Comparison of ENCODE assay signal across 8 cellular contexts in genomic region chr1:18234790-18235242, GRCh38.
DNase-seq lines count a peak whose midpoint lies in the region; ATAC-seq and TF ChIP-seq lines count a peak whose summit lies in the region.

No MANE protein-coding gene starts in this region.

- no peak overlapping the region for H3K4me2 ChIP-seq in hepatocyte

- H3K4me3 ChIP-seq in WI38 (ENCODE audit: low read depth, low read length) (no peak overlapping the region), hepatocyte (no peak overlapping the region)

- peak; percentile 34; the same call in 1 of the 2 replicates for TF ChIP-seq CTCF in WI38 (IDR thresholded peaks at IDR 0.05; ENCODE audit: low read depth, low read length)
- TF ChIP-seq CTCF in hepatocyte (IDR thresholded peaks at IDR 0.05; ENCODE audit: poor library complexity): peak; percentile 65

- no peaks in the 10 kb centered on the region for H3K27me3 Mint-ChIP-seq in T-helper 2 cell treated with Interferon-gamma antibody and Interleukin-4, amounts not matched to agents 5 μg/mL and 100 μg/mL, for 36 hours (ENCODE audit: low read depth)
- H3K27me3 Mint-ChIP-seq in activated T-helper 17 cell treated with anti-CD3 and anti-CD28 coated beads, Interleukin-2, amount 50 U/mL, for 72 hours: peaks cover 21% of the 10 kb centered on the region

- no peak overlapping the region for H3K27ac Mint-ChIP-seq in T-helper 2 cell treated with Interferon-gamma antibody and Interleukin-4, amounts not matched to agents 5 μg/mL and 100 μg/mL, for 36 hours
- H3K27ac Mint-ChIP-seq in activated T-helper 17 cell treated with anti-CD3 and anti-CD28 coated beads, Interleukin-2, amount 50 U/mL, for 72 hours: no peak overlapping the region

- no peaks in the 10 kb centered on the region for H3K4me1 ChIP-seq in hepatocyte (ENCODE audit: insufficient read depth)

- no peaks in the 10 kb centered on the region for H3K4me1 Mint-ChIP-seq in T-helper 2 cell treated with Interferon-gamma antibody and Interleukin-4, amounts not matched to agents 5 μg/mL and 100 μg/mL, for 36 hours (ENCODE audit: low read depth)
- no peaks in the 10 kb centered on the region for H3K4me1 Mint-ChIP-seq in activated T-helper 17 cell treated with anti-CD3 and anti-CD28 coated beads, Interleukin-2, amount 50 U/mL, for 72 hours

- ATAC-seq in activated T-helper 17 cell treated with anti-CD3 and anti-CD28 coated beads, Interleukin-2, amount 50 U/mL, for 72 hours (replicated peaks): no peak

- no peak overlapping the region for H2AFZ ChIP-seq in hepatocyte

- H3K9me3 ChIP-seq in hepatocyte (ENCODE audit: low read depth): no peaks in the 10 kb centered on the region

- H3K27me3 ChIP-seq in hepatocyte: peaks cover 22% of the 10 kb centered on the region

- DNase-seq in ACHN (peak; percentile 58), G401 (ENCODE audit: low spot score) (peak; percentile 61), NCI-H1694 treated with DMSO at 0.1 percent for 48 hours (lab: John Stamatoyannopoulos, UW) (peak; percentile 73), hepatocyte (ENCODE audit: low spot score) (peak; percentile 64), substantia nigra (lab: John Stamatoyannopoulos, UW) (peak in 33 of 49 donors; percentile 2 to 57 (median 23))
- DNase-seq in T-helper 2 cell treated with Interferon-gamma antibody and Interleukin-4, amounts not matched to agents 5 μg/mL and 100 μg/mL, for 36 hours (ENCODE audit: low spot score): no peak

- in situ Hi-C loops in ACHN (cut with HindIII; ENCODE audit: low pct_ligation_motif_present, low pct_unique_long_range_greater_than_20kb, low sequenced_read_pairs) (no loop called here), G401 (cut with HindIII; ENCODE audit: low sequenced_read_pairs) (no loop called here)

- 66% methylated on average over 6 of the region's 6 CpGs for WGBS in hepatocyte (ENCODE audit: low lambda C conversion rate, missing lambda C conversion rate)

- H4K20me1 ChIP-seq in hepatocyte (ENCODE audit: insufficient read depth, poor library complexity, severe bottlenecking): no peaks in the 10 kb centered on the region

- H3K36me3 ChIP-seq in hepatocyte (replicated peaks; ENCODE audit: insufficient read depth, low read depth): no peaks in the 10 kb centered on the region

- no peaks in the 10 kb centered on the region for H3K36me3 Mint-ChIP-seq in T-helper 2 cell treated with Interferon-gamma antibody and Interleukin-4, amounts not matched to agents 5 μg/mL and 100 μg/mL, for 36 hours (ENCODE audit: low read depth)
- no peaks in the 10 kb centered on the region for H3K36me3 Mint-ChIP-seq in activated T-helper 17 cell treated with anti-CD3 and anti-CD28 coated beads, Interleukin-2, amount 50 U/mL, for 72 hours (ENCODE audit: low read depth)

- no peak overlapping the region for H3K27ac ChIP-seq in hepatocyte
- H3K27ac ChIP-seq in substantia nigra (ENCODE audit: low read depth, low read length, poor library complexity, severe bottlenecking): no peak overlapping the region

- no peaks in the 10 kb centered on the region for H3K9me2 ChIP-seq in hepatocyte (replicated peaks; ENCODE audit: insufficient read depth)

- H3K9me3 Mint-ChIP-seq in T-helper 2 cell treated with Interferon-gamma antibody and Interleukin-4, amounts not matched to agents 5 μg/mL and 100 μg/mL, for 36 hours: peaks cover 25% of the 10 kb centered on the region
- H3K9me3 Mint-ChIP-seq in activated T-helper 17 cell treated with anti-CD3 and anti-CD28 coated beads, Interleukin-2, amount 50 U/mL, for 72 hours: peaks cover 14% of the 10 kb centered on the region

- H3K79me2 ChIP-seq in hepatocyte: no peaks in the 10 kb centered on the region

- no peak overlapping the region for H3K4me3 Mint-ChIP-seq in T-helper 2 cell treated with Interferon-gamma antibody and Interleukin-4, amounts not matched to agents 5 μg/mL and 100 μg/mL, for 36 hours
- no peak overlapping the region for H3K4me3 Mint-ChIP-seq in activated T-helper 17 cell treated with anti-CD3 and anti-CD28 coated beads, Interleukin-2, amount 50 U/mL, for 72 hours
